Comparison of ENCODE assay signal across 13 cellular contexts in genomic region chr5:40270274-40270855, GRCh38.
"Had no signal": no experiment of that assay in that cellular context is flagged by ENCODE, and none has a peak within 500 bp of the region (broad histone marks: within the 10 kb centered on the region; RNA-seq: fewer than 3 reads in every experiment).

No MANE protein-coding gene starts in this region.

- H3K4me3 ChIP-seq: gastroesophageal sphincter, lower lobe of right lung, pancreas, sigmoid colon, SK-N-MC, spleen had no signal

- DNase-seq: activated CD4-positive, CD25-positive, alpha-beta regulatory T cell treated with anti-CD3 and anti-CD28 coated beads, Interleukin-2, amount 50 U/mL, for 72 hours; amniotic stem cell; erythroblast; left cardiac atrium; lower lobe of right lung; midbrain; pancreas; sigmoid colon; spleen; T-helper 9 cell had no signal

- H3K9me3 ChIP-seq: gastroesophageal sphincter, lower lobe of right lung, pancreas, sigmoid colon, spleen had no signal

- ATAC-seq: gastroesophageal sphincter, left cardiac atrium, lower lobe of right lung, pancreas had no signal

- H3K27me3 ChIP-seq: gastroesophageal sphincter, pancreas, sigmoid colon, spleen had no signal

- H3K27ac ChIP-seq: gastroesophageal sphincter, lower lobe of right lung, pancreas, sigmoid colon, SK-N-MC, spleen had no signal

- FAIRE-seq: colon, pancreas had no signal

- H3K4me1 ChIP-seq: gastroesophageal sphincter, lower lobe of right lung, pancreas, sigmoid colon had no signal

- H3K36me3 ChIP-seq: gastroesophageal sphincter, lower lobe of right lung, pancreas, sigmoid colon, spleen had no signal
